13 cellular contexts compared by ENCODE assay signal in the genomic region with DNA sequence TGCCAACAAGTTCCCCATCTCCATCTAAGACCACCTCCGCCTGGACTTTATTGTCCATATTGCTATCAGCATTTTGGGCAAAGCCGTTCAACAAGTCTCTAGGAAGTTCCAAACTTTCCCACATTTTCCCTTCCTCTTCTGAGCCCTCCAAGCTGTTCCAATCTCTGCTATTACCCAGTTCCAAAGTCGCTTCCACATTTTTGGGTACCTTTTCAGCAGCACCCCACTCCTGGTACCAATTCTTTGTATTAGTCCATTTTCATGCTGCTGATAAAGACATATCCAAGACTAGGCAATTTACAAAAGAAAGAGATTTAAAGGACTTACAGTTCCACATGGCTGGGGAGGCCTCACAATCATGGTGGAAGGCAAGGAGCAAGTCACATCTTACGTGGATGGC. TPM values are rescaled to one million over a fixed set of nuclear protein-coding genes. Genes with fewer than 3 reads are reported as not detected.
"Had no signal": no experiment of that assay in that cellular context is flagged by ENCODE, and none has a peak within 500 bp of the region (broad histone marks: within the 10 kb centered on the region; RNA-seq: fewer than 3 reads in every experiment).

No MANE protein-coding gene starts in this region.

RNA-seq across cellular contexts. Expression of gene TXNDC2, which starts 20.0 kb away (rescaled TPM):
- total RNA-seq: activated naive CD4-positive, alpha-beta T cell treated with anti-CD3 and anti-CD28 coated beads for 36 hours; activated naive CD4-positive, alpha-beta T cell treated with anti-CD3 and anti-CD28 coated beads, Interleukin-2, amount 50 U/mL, for 72 hours; activated naive CD8-positive, alpha-beta T cell treated with anti-CD3 and anti-CD28 coated beads for 36 hours; activated naive CD8-positive, alpha-beta T cell treated with anti-CD3 and anti-CD28 coated beads, Interleukin-2, amount 10 ng/mL, durations not matched to agents 7 days and 5 days; activated T-cell treated with anti-CD3 and anti-CD28 coated beads, Interleukin-2, amount 50 U/mL, for 4 hours; activated T-cell treated with anti-CD3 and anti-CD28 coated beads, Interleukin-2, amount 50 U/mL, for 72 hours; activated T-helper 17 cell treated with anti-CD3 and anti-CD28 coated beads, Interleukin-2, amount 50 U/mL, for 72 hours; ascending aorta; body of pancreas; cardiac muscle cell; cardiac septum; cerebellum had no signal
- polyA plus RNA-seq: aorta, cardiac muscle cell had no signal
